Comparison of ENCODE assay signal across 8 cellular contexts in the genomic region with DNA sequence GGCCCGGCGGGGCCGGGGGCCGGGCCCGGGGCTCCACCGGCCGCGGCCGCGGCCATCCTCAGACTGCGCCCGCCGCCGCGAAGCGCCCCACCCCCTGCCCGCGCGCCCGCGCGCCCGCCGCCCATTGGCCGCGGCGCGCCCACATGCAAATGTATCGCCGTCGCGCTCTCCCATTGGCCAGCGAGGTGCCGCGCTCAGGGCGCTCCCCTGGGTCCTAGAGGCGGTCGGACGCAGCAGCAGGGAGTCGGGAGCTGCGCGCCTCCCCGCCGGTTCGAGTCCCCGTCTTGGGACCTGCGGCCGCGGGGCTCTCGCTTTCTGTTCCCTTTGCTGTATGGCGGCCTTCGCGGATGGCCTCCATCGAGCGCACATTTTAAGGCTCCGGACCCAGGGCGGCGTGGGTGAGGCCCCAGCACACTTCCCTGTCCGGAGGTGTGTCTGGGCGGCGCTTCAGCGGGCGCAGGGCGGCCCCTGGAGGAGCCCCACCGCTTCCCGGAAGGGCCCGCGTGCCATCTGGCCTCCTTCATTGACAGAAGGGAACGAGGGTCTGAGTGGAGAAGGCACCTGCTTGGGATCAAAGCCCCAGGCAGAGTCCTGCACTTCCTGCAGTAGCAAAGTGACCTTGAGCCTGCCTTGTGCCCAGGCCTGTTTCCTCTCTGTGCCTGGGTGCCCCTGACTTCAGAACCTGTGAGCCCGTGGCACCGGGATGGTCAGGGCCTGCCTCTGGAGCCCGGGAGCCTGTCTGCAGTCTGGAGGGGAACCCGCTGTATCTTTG. TPM values are rescaled to one million over a fixed set of nuclear protein-coding genes. Genes with fewer than 3 reads are reported as not detected.
DNase-seq lines count a peak whose midpoint lies in the region; ATAC-seq and TF ChIP-seq lines count a peak whose summit lies in the region.

A gene with protein sequence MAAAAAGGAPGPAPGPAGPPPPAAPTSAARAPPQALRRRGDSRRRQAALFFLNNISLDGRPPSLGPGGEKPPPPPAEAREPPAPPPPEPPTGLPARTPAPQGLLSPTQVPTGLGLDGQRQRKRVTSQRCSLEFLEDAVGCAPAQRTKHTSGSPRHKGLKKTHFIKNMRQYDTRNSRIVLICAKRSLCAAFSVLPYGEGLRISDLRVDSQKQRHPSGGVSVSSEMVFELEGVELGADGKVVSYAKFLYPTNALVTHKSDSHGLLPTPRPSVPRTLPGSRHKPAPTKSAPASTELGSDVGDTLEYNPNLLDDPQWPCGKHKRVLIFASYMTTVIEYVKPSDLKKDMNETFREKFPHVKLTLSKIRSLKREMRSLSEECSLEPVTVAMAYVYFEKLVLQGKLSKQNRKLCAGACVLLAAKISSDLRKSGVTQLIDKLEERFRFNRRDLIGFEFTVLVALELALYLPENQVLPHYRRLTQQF (minus strand): TSS at position 65 of the 772 bp plus-strand sequence. CDS start 9 bp downstream, at position 56.

- H3K27ac ChIP-seq in HL-60 (replicated peaks) (peak within 1 kb of the TSS; percentile 90), ectodermal cell (ENCODE audit: insufficient read depth, low read depth, low read length, poor library complexity, severe bottlenecking) (no peak within 1 kb of the TSS)

- no peaks in the 10 kb centered on the region for H3K36me3 ChIP-seq in ectodermal cell (ENCODE audit: control insufficient read depth, insufficient read depth, low read length)

- H3K4me1 ChIP-seq in ectodermal cell (ENCODE audit: control insufficient read depth, insufficient read depth, low read length): peaks cover 10% of the 10 kb centered on the region

- DNase-seq in CMK (ENCODE audit: low read depth): peak; percentile 73
- DNase-seq in HL-60 (ENCODE audit: low read depth in 1 of 2, low spot score in 1 of 2): peak; percentile 79 to 92
- DNase-seq in NCI-H82 treated with DMSO at 0.1 percent for 48 hours (lab: John Stamatoyannopoulos, UW; ENCODE audit: unreplicated experiment): peak; percentile 63
- peak; percentile 94 for DNase-seq in activated CD8-positive, alpha-beta T cell treated with anti-CD3 and anti-CD28 coated beads for 36 hours
- peak; percentile 94 to 96 for DNase-seq in lung microvascular endothelial cell (ENCODE audit: low read depth in 2 of 2)
- DNase-seq in stimulated activated CD4-positive, alpha-beta T cell treated with anti-CD3 and anti-CD28 coated beads, TNF-alpha, amount 100 ng/mL, for 24 hours (ENCODE audit: low read depth in 3 of 3): peak; percentile 81 to 91 (median 82)

- POLR2A ChIA-PET in activated CD8-positive, alpha-beta T cell treated with anti-CD3 and anti-CD28 coated beads for 36 hours (lab: Charles Lee): interaction anchor here (0.6 to 1.1 kb wide), 2 partner anchors 18 to 395 kb away, joined by 3 read pairs; no protein-coding TSS in a partner anchor

- CTCF ChIA-PET in activated CD8-positive, alpha-beta T cell treated with anti-CD3 and anti-CD28 coated beads for 36 hours (lab: Charles Lee): no interaction called here

- H3K27me3 Mint-ChIP-seq in activated CD8-positive, alpha-beta T cell treated with anti-CD3 and anti-CD28 coated beads for 36 hours: no peaks in the 10 kb centered on the region

- no peak for TF ChIP-seq CTCF in HL-60 (IDR thresholded peaks at IDR 0.05; ENCODE audit: insufficient read depth, low read length)
- TF ChIP-seq CTCF in activated CD8-positive, alpha-beta T cell treated with anti-CD3 and anti-CD28 coated beads for 36 hours (IDR thresholded peaks at IDR 0.05): no peak

- peak within 1 kb of the TSS; percentile 75 for H3K4me3 Mint-ChIP-seq in activated CD8-positive, alpha-beta T cell treated with anti-CD3 and anti-CD28 coated beads for 36 hours

- peak within 1 kb of the TSS; percentile 86 for H3K27ac Mint-ChIP-seq in activated CD8-positive, alpha-beta T cell treated with anti-CD3 and anti-CD28 coated beads for 36 hours

- peaks cover 19% of the 10 kb centered on the region for H3K4me1 Mint-ChIP-seq in activated CD8-positive, alpha-beta T cell treated with anti-CD3 and anti-CD28 coated beads for 36 hours (ENCODE audit: low read depth)

- 9% methylated on average over 73 of the region's 73 CpGs for WGBS in ectodermal cell, 2 experiments

- H3K4me3 ChIP-seq in HL-60 (replicated peaks; ENCODE audit: insufficient read depth, low read length) (peak within 1 kb of the TSS; percentile 68), ectodermal cell (ENCODE audit: insufficient read depth, low read depth, low read length) (peak within 1 kb of the TSS; percentile 63)

- intact Hi-C loops in activated CD8-positive, alpha-beta T cell treated with anti-CD3 and anti-CD28 coated beads for 36 hours (cut with micrococcal nuclease): no loop called here

- peak; percentile 95 for ATAC-seq in GM19463 (IDR thresholded peaks at IDR 0.05; ENCODE audit: unreplicated experiment)
- ATAC-seq in activated CD8-positive, alpha-beta T cell treated with anti-CD3 and anti-CD28 coated beads for 36 hours: peak; percentile 92

- H3K36me3 Mint-ChIP-seq in activated CD8-positive, alpha-beta T cell treated with anti-CD3 and anti-CD28 coated beads for 36 hours (ENCODE audit: low read depth): no peaks in the 10 kb centered on the region

- no peaks in the 10 kb centered on the region for H3K9me3 ChIP-seq in ectodermal cell (ENCODE audit: control insufficient read depth, low read length)

- no peaks in the 10 kb centered on the region for H3K27me3 ChIP-seq in HL-60 (ENCODE audit: insufficient read depth, poor library complexity, severe bottlenecking)
- H3K27me3 ChIP-seq in ectodermal cell (ENCODE audit: control insufficient read depth, insufficient read depth, low read length, poor library complexity, severe bottlenecking): peaks cover 18% of the 10 kb centered on the region

- H3K9me3 Mint-ChIP-seq in activated CD8-positive, alpha-beta T cell treated with anti-CD3 and anti-CD28 coated beads for 36 hours: no peaks in the 10 kb centered on the region

RNA-seq across cellular contexts. Expression of the gene that starts here (rescaled TPM):
- total RNA-seq in activated CD8-positive, alpha-beta T cell treated with anti-CD3 and anti-CD28 coated beads for 36 hours: 1 to 10 TPM; 3.2 to 4.5 TPM
- 16.1 TPM for polyA plus RNA-seq in ectodermal cell (2013, experiment 1 of 4)
- 17.2 TPM for polyA plus RNA-seq in ectodermal cell (2013, experiment 2 of 4)
- polyA plus RNA-seq in ectodermal cell (2013, experiment 3 of 4): 12.4 TPM
- polyA plus RNA-seq in ectodermal cell (2013, experiment 4 of 4): 13.5 TPM
- 0.40 and 0.44 TPM in 2 replicates for total RNA-seq in lung microvascular endothelial cell

Comparison
In these comparisons a context has a peak if more than half of its experiments do, and no peak if none do; other contexts are left out.
1. Peak in DNase-seq in lung microvascular endothelial cell; RNA of the gene not detected or under 1 TPM.